ENCODE assay signal across 19 cellular contexts in genomic region chr19:47089767-47090350, GRCh38. TPM values are rescaled to one million over a fixed set of nuclear protein-coding genes. Genes with fewer than 3 reads are reported as not detected.
DNase-seq lines count a peak whose midpoint lies in the region; ATAC-seq and TF ChIP-seq lines count a peak whose summit lies in the region.
"Had no signal": no experiment of that assay in that cellular context is flagged by ENCODE, and none has a peak within 500 bp of the region (broad histone marks: within the 10 kb centered on the region; RNA-seq: fewer than 3 reads in every experiment).

No MANE protein-coding gene starts in this region.

- H3K27me3 Mint-ChIP-seq in activated CD4-positive, alpha-beta memory T cell treated with anti-CD3 and anti-CD28 coated beads for 36 hours: no peaks in the 10 kb centered on the region
- H3K27me3 Mint-ChIP-seq in nephron progenitor cell (ENCODE audit: low read depth, poor library complexity): no peaks in the 10 kb centered on the region
- H3K27me3 Mint-ChIP-seq: activated naive CD4-positive, alpha-beta T cell treated with anti-CD3 and anti-CD28 coated beads, Interleukin-2, amount 10 ng/mL, durations not matched to agents 7 days and 5 days; stimulated activated naive CD8-positive, alpha-beta T cell treated with anti-CD3 and anti-CD28 coated beads, Interleukin-15, amount 100 ng/mL, for 72 hours had no signal

- intact Hi-C loops in left ventricle myocardium superior (cut with micrococcal nuclease) (no loop called here), Right ventricle myocardium inferior (cut with DNase I) (no loop called here)
- intact Hi-C loops in activated CD4-positive, alpha-beta memory T cell treated with anti-CD3 and anti-CD28 coated beads for 36 hours (cut with micrococcal nuclease): loop anchor here (5.0 kb wide), 1 partner anchor 53 kb away; no protein-coding TSS in a partner anchor

- peak; percentile 15 for DNase-seq in left ventricle myocardium superior
- no peak for DNase-seq in Right ventricle myocardium inferior (ENCODE audit: missing footprints)
- DNase-seq in activated CD4-positive, alpha-beta memory T cell treated with anti-CD3 and anti-CD28 coated beads for 36 hours: no peak
- no peak for DNase-seq in nephron progenitor cell
- DNase-seq in DMS53 (lab: John Stamatoyannopoulos, UW): no peak
- DNase-seq in NCI-H524 treated with DMSO at 0.1 percent for 48 hours (lab: John Stamatoyannopoulos, UW): no peak
- no peak for DNase-seq in NCI-H226
- DNase-seq: activated naive CD4-positive, alpha-beta T cell treated with anti-CD3 and anti-CD28 coated beads, Interleukin-2, amount 10 ng/mL, durations not matched to agents 7 days and 5 days; heart right ventricle; mammary epithelial cell; NCI-H1048; NCI-H187; NCI-H526; NK-92 treated with Interleukin-12 subunit alpha and Interleukin-12 subunit beta, amount 100 ng/mL, for 24 hours; nucleus accumbens; SJCRH30; stimulated activated naive CD8-positive, alpha-beta T cell treated with anti-CD3 and anti-CD28 coated beads, Interleukin-15, amount 100 ng/mL, for 72 hours; tibial artery had no signal

- peaks cover 28% of the 10 kb centered on the region for H3K4me1 Mint-ChIP-seq in activated CD4-positive, alpha-beta memory T cell treated with anti-CD3 and anti-CD28 coated beads for 36 hours (ENCODE audit: low read depth)
- H3K4me1 Mint-ChIP-seq in nephron progenitor cell: peaks cover 33% of the 10 kb centered on the region

- ATAC-seq in left ventricle myocardium superior (no peak), Right ventricle myocardium inferior (no peak)
- ATAC-seq: activated CD4-positive, CD25-positive, alpha-beta regulatory T cell treated with anti-CD3 and anti-CD28 coated beads, Interleukin-2, amount 50 U/mL, for 24 hours; heart right ventricle; stimulated activated naive CD8-positive, alpha-beta T cell treated with anti-CD3 and anti-CD28 coated beads, Interleukin-15, amount 100 ng/mL, for 72 hours had no signal

- POLR2A ChIA-PET in activated CD4-positive, alpha-beta memory T cell treated with anti-CD3 and anti-CD28 coated beads for 36 hours (lab: Charles Lee): no interaction called here

- H3K36me3 Mint-ChIP-seq in activated CD4-positive, alpha-beta memory T cell treated with anti-CD3 and anti-CD28 coated beads for 36 hours: peaks cover 61% of the 10 kb centered on the region
- H3K36me3 Mint-ChIP-seq in nephron progenitor cell (ENCODE audit: low read depth): peaks cover 66% of the 10 kb centered on the region

- CTCF ChIA-PET in activated CD4-positive, alpha-beta memory T cell treated with anti-CD3 and anti-CD28 coated beads for 36 hours (lab: Charles Lee): interaction anchor here (0.6 kb wide), 1 partner anchor 297 kb away, joined by 5 read pairs; no protein-coding TSS in a partner anchor

- H3K9me3 Mint-ChIP-seq in activated CD4-positive, alpha-beta memory T cell treated with anti-CD3 and anti-CD28 coated beads for 36 hours: no peaks in the 10 kb centered on the region
- no peaks in the 10 kb centered on the region for H3K9me3 Mint-ChIP-seq in nephron progenitor cell
- H3K9me3 Mint-ChIP-seq: activated naive CD4-positive, alpha-beta T cell treated with anti-CD3 and anti-CD28 coated beads, Interleukin-2, amount 10 ng/mL, durations not matched to agents 7 days and 5 days; stimulated activated naive CD8-positive, alpha-beta T cell treated with anti-CD3 and anti-CD28 coated beads, Interleukin-15, amount 100 ng/mL, for 72 hours had no signal

- H3K4me3 Mint-ChIP-seq in activated CD4-positive, alpha-beta memory T cell treated with anti-CD3 and anti-CD28 coated beads for 36 hours: no peak overlapping the region
- H3K4me3 Mint-ChIP-seq in nephron progenitor cell: no peak overlapping the region
- H3K4me3 Mint-ChIP-seq: activated naive CD4-positive, alpha-beta T cell treated with anti-CD3 and anti-CD28 coated beads, Interleukin-2, amount 10 ng/mL, durations not matched to agents 7 days and 5 days had no signal

- peak overlapping the region; percentile 32 for H3K27ac Mint-ChIP-seq in activated CD4-positive, alpha-beta memory T cell treated with anti-CD3 and anti-CD28 coated beads for 36 hours
- H3K27ac Mint-ChIP-seq in nephron progenitor cell: peak overlapping the region; percentile 91

- no peak for TF ChIP-seq CTCF in nephron progenitor cell (IDR thresholded peaks at IDR 0.05)

RNA-seq across cellular contexts. Expression of gene ZC3H4, which starts 23.7 kb away (rescaled TPM):
- 22.1 TPM for total RNA-seq in left ventricle myocardium superior
- 20.5 TPM for total RNA-seq in Right ventricle myocardium inferior
- 10 to 100 TPM; 77.1 to 78.6 TPM for total RNA-seq in activated CD4-positive, alpha-beta memory T cell treated with anti-CD3 and anti-CD28 coated beads for 36 hours

RNA-seq across cellular contexts. Expression of gene SAE1, which starts 40.8 kb away (rescaled TPM):
- total RNA-seq in left ventricle myocardium superior (41.9 TPM), Right ventricle myocardium inferior (45.1 TPM)
- total RNA-seq in activated CD4-positive, alpha-beta memory T cell treated with anti-CD3 and anti-CD28 coated beads for 36 hours: 100 to 1,000 TPM; 154 to 157 TPM

RNA-seq across cellular contexts. Expression of gene TMEM160, which starts 41.4 kb away (rescaled TPM):
- total RNA-seq in left ventricle myocardium superior (31.6 TPM), Right ventricle myocardium inferior (27.7 TPM)
- total RNA-seq in activated CD4-positive, alpha-beta memory T cell treated with anti-CD3 and anti-CD28 coated beads for 36 hours: 10 to 100 TPM; 62.8 to 69.8 TPM
